17 cellular contexts compared by ENCODE assay signal in the genomic region with DNA sequence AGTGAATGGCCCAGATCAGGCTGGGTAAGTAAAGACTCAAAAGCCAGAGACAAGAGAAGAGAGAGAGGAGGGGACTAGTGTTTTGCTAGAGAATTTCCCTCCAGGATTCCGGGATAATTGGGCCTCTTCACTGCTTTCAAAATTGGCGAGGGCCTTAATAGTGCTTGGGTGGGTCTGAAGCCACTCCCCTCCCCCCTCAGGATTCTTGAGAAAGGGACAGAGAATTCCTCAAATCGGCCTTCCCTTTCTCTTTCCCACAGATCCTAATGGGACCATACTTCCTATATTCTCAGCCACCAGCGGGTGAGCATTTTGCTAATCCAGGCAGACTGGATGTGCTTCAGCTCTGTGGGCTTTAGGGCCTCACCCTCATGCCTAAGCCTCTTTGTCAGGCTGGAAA. TPM values are rescaled to one million over a fixed set of nuclear protein-coding genes. Genes with fewer than 3 reads are reported as not detected.
DNase-seq lines count a peak whose midpoint lies in the region; ATAC-seq and TF ChIP-seq lines count a peak whose summit lies in the region.
"Had no signal": no experiment of that assay in that cellular context is flagged by ENCODE, and none has a peak within 500 bp of the region (broad histone marks: within the 10 kb centered on the region; RNA-seq: fewer than 3 reads in every experiment).

No MANE protein-coding gene starts in this region.

- TF ChIP-seq CTCF in HFFc6 (IDR thresholded peaks at IDR 0.05) (no peak), foreskin keratinocyte (conservative IDR thresholded peaks at IDR 0.05) (no peak), lower lobe of right lung (IDR thresholded peaks at IDR 0.05) (no peak), Peyer's patch (IDR thresholded peaks at IDR 0.05) (no peak)

- peak overlapping the region; percentile 19 for H3K4me2 ChIP-seq in neuronal stem cell (ENCODE audit: insufficient read depth, low read length, poor library complexity, severe bottlenecking)

- no peak for ATAC-seq in foreskin keratinocyte
- ATAC-seq in lower lobe of right lung = no peak
- no peak for ATAC-seq in HG03521 (IDR thresholded peaks at IDR 0.05; ENCODE audit: unreplicated experiment)
- ATAC-seq in HG03432 (IDR thresholded peaks at IDR 0.05; ENCODE audit: unreplicated experiment) = no peak
- ATAC-seq: Panc1 had no signal

- H3K14ac ChIP-seq in neuronal stem cell (ENCODE audit: low read length) = no peak overlapping the region

- H4K8ac ChIP-seq in neuronal stem cell (ENCODE audit: low read depth, low read length) = no peak overlapping the region

- no peak overlapping the region for H4K91ac ChIP-seq in neuronal stem cell (ENCODE audit: low read depth, low read length, poor library complexity)

- TF ChIP-seq POLR2A in Peyer's patch (IDR thresholded peaks at IDR 0.05) = no peak

- H3K4me3 ChIP-seq in NT2/D1 (ENCODE audit: insufficient read length, low read depth) (no peak overlapping the region), neuronal stem cell (ENCODE audit: low read length in 2 of 2) (no peak overlapping the region), lower lobe of right lung (no peak overlapping the region), Peyer's patch (no peak overlapping the region)
- H3K4me3 ChIP-seq: GM23248 had no signal

- no peak overlapping the region for H3K4me3 Mint-ChIP-seq in HFFc6
- H3K4me3 Mint-ChIP-seq: CD8-positive, alpha-beta memory T cell had no signal

- DNase-seq in HFFc6 (no peak), NT2/D1 (ENCODE audit: low read depth, low spot score) (no peak), foreskin keratinocyte (no peak), neuronal stem cell (ENCODE audit: low spot score) (peak; percentile 73), lower lobe of right lung (no peak), Peyer's patch (no peak)
- DNase-seq: CD8-positive, alpha-beta memory T cell; GM23248; NCI-H1436 treated with DMSO at 0.1 percent for 48 hours; NCI-H2081; NCI-H526; NK-92 treated with Interleukin-12 subunit alpha and Interleukin-12 subunit beta, amount 100 ng/mL, for 24 hours; SIG-M5 had no signal

- H3K4me1 Mint-ChIP-seq in HFFc6 (ENCODE audit: low read depth) = no peaks in the 10 kb centered on the region
- H3K4me1 Mint-ChIP-seq: CD8-positive, alpha-beta memory T cell had no signal

- H3K4me1 ChIP-seq in NT2/D1 (ENCODE audit: insufficient read depth, insufficient read length) = peaks cover 16% of the 10 kb centered on the region
- H3K4me1 ChIP-seq in foreskin keratinocyte = peaks cover 13% of the 10 kb centered on the region
- H3K4me1 ChIP-seq in neuronal stem cell (ENCODE audit: control insufficient read depth in 2 of 2, insufficient read depth in 1 of 2, low read depth in 1 of 2, low read length in 2 of 2) = peaks cover 0 to 17% of the 10 kb centered on the region in 2 donors
- H3K4me1 ChIP-seq in lower lobe of right lung = peaks cover 3% of the 10 kb centered on the region
- H3K4me1 ChIP-seq in Peyer's patch = peaks cover 0 to 18% (median 0%) of the 10 kb centered on the region in 4 donors

- peaks cover 2% of the 10 kb centered on the region for H3K27me3 Mint-ChIP-seq in HFFc6 (ENCODE audit: insufficient read depth)
- H3K27me3 Mint-ChIP-seq: CD8-positive, alpha-beta memory T cell had no signal

- H3K79me1 ChIP-seq in neuronal stem cell (ENCODE audit: low read depth, low read length) = no peaks in the 10 kb centered on the region

- H3K9me3 Mint-ChIP-seq in HFFc6 = no peaks in the 10 kb centered on the region
- H3K9me3 Mint-ChIP-seq: CD8-positive, alpha-beta memory T cell had no signal

- H3K27me3 ChIP-seq in NT2/D1 (ENCODE audit: insufficient read depth, insufficient read length) (no peaks in the 10 kb centered on the region), foreskin keratinocyte (no peaks in the 10 kb centered on the region), neuronal stem cell (ENCODE audit: control insufficient read depth in 3 of 3, insufficient read depth in 3 of 3, low read depth in 1 of 3, low read length in 3 of 3) (no peaks in the 10 kb centered on the region), lower lobe of right lung (ENCODE audit: low read depth) (no peaks in the 10 kb centered on the region), Peyer's patch (no peaks in the 10 kb centered on the region)

- H3K9ac ChIP-seq in NT2/D1 (ENCODE audit: insufficient read length, low read depth) (peak overlapping the region; percentile 2), neuronal stem cell (ENCODE audit: low read depth, low read length, poor library complexity) (no peak overlapping the region)
- H3K9ac ChIP-seq: GM23248 had no signal

- H3K18ac ChIP-seq in neuronal stem cell (ENCODE audit: low read length) = no peak overlapping the region

- intact Hi-C loops in lower lobe of right lung (cut with DNase I) = no loop called here

- H2BK120ac ChIP-seq in neuronal stem cell (ENCODE audit: low read depth, low read length) = no peak overlapping the region

- H3K9me3 ChIP-seq in NT2/D1 (ENCODE audit: insufficient read depth, low read length) (no peaks in the 10 kb centered on the region), neuronal stem cell (replicated peaks in 1 of 2; ENCODE audit: control insufficient read depth in 2 of 2, insufficient read depth in 1 of 2, low read depth in 1 of 2, low read length in 2 of 2) (no peaks in the 10 kb centered on the region), lower lobe of right lung (no peaks in the 10 kb centered on the region), Peyer's patch (no peaks in the 10 kb centered on the region)

- H3K27ac Mint-ChIP-seq in HFFc6 = peak overlapping the region; percentile 33

- no peak overlapping the region for H2BK15ac ChIP-seq in neuronal stem cell (ENCODE audit: low read length)

- no peak overlapping the region for H2AK5ac ChIP-seq in neuronal stem cell (ENCODE audit: low read depth, low read length)

- H3K27ac ChIP-seq in foreskin keratinocyte = peak overlapping the region; percentile 14
- peak overlapping the region; percentile 95 for H3K27ac ChIP-seq in neuronal stem cell (replicated peaks; ENCODE audit: low read length)
- H3K27ac ChIP-seq in lower lobe of right lung = no peak overlapping the region
- H3K27ac ChIP-seq in Peyer's patch = no peak overlapping the region
- H3K27ac ChIP-seq: GM23248 had no signal

- H3K4ac ChIP-seq in neuronal stem cell (ENCODE audit: low read length) = no peak overlapping the region

- no peak overlapping the region for H2BK5ac ChIP-seq in neuronal stem cell (ENCODE audit: low read length)

- H3K36me3 ChIP-seq in NT2/D1 (ENCODE audit: insufficient read depth, insufficient read length, low read length) (peaks cover 38% of the 10 kb centered on the region), neuronal stem cell (replicated peaks in 1 of 2; ENCODE audit: control insufficient read depth in 2 of 2, insufficient read depth in 2 of 2, low read length in 2 of 2) (peaks cover 8 to 34% of the 10 kb centered on the region in 2 donors), lower lobe of right lung (peaks cover 30% of the 10 kb centered on the region), Peyer's patch (peaks cover 0 to 23% (median 0%) of the 10 kb centered on the region in 3 donors)

- no peak overlapping the region for H3K23ac ChIP-seq in neuronal stem cell (ENCODE audit: low read depth, low read length, poor library complexity)

- no CpG with 5 or more reads among the region's 4 CpGs for WGBS in neuronal stem cell (ENCODE audit: extremely low coverage in 2 of 2, insufficient read length in 2 of 2, insufficient replicate concordance in 1 of 2), 2 donors

- no peak overlapping the region for H2AFZ ChIP-seq in neuronal stem cell (ENCODE audit: low read length)
- H2AFZ ChIP-seq: GM23248 had no signal

- H2BK12ac ChIP-seq in neuronal stem cell (ENCODE audit: low read length) = no peak overlapping the region

- no peaks in the 10 kb centered on the region for H3K36me3 Mint-ChIP-seq in HFFc6 (ENCODE audit: low read depth)

RNA-seq across cellular contexts. Expression of gene SFN, which starts 11.9 kb away (rescaled TPM):
- under 1 TPM in 4 of 6 experiments, not detected in 2; 0.11 to 0.28 (median 0.20) TPM for total RNA-seq in HFFc6 (2021; fragmentation: NEBNext Ultra II Directional; extraction: Animal tissue kit (Norgen Biotek cat#: 25700))
- 2,642 and 2,753 TPM in 2 replicates for total RNA-seq in foreskin keratinocyte
- 4,130 and 4,582 TPM in 2 replicates for polyA plus RNA-seq in foreskin keratinocyte
- polyA plus RNA-seq in neuronal stem cell (2013, experiment 1 of 2) = 1.9 TPM
- polyA plus RNA-seq in neuronal stem cell (2013, experiment 2 of 2) = 2.1 TPM
- 47.5 TPM for total RNA-seq in lower lobe of right lung
- 10 to 100 TPM; 19.8 to 66.6 (median 44.6) TPM for total RNA-seq in Peyer's patch
- total RNA-seq: GM23248 had no signal
- polyA plus RNA-seq: CD8-positive, alpha-beta memory T cell; GM23248 had no signal

RNA-seq across cellular contexts. Expression of gene GPN2, which starts 15.2 kb away (rescaled TPM):
- 10 to 100 TPM; 28.4 to 39.3 (median 36.1) TPM for total RNA-seq in HFFc6 (2021; fragmentation: NEBNext Ultra II Directional; extraction: Animal tissue kit (Norgen Biotek cat#: 25700))
- total RNA-seq in foreskin keratinocyte (21.2 and 25.7 TPM in 2 replicates), lower lobe of right lung (25.9 TPM), Peyer's patch (10 to 100 TPM; 13.5 to 19.6 (median 17.3) TPM)
- polyA plus RNA-seq in foreskin keratinocyte = 37.1 and 39.7 TPM in 2 replicates
- 9.7 TPM for polyA plus RNA-seq in neuronal stem cell (2013, experiment 1 of 2)
- polyA plus RNA-seq in neuronal stem cell (2013, experiment 2 of 2) = 11.6 TPM

RNA-seq across cellular contexts. Expression of gene GPATCH3, which starts 25.4 kb away (rescaled TPM):
- total RNA-seq in HFFc6 (2021; fragmentation: NEBNext Ultra II Directional; extraction: Animal tissue kit (Norgen Biotek cat#: 25700)) = 10 to 100 TPM in 3 of 6 experiments, 1 to 10 TPM in 3; 8.6 to 12.0 (median 10.2) TPM
- total RNA-seq in foreskin keratinocyte (7.1 and 10.4 TPM in 2 replicates), lower lobe of right lung (16.1 TPM), Peyer's patch (10 to 100 TPM in 3 of 4 donors, 1 to 10 TPM in 1; 8.4 to 28.5 (median 14.2) TPM)
- polyA plus RNA-seq in foreskin keratinocyte = 9.0 TPM in 2 replicates
- 7.7 TPM for polyA plus RNA-seq in neuronal stem cell (2013, experiment 1 of 2)
- polyA plus RNA-seq in neuronal stem cell (2013, experiment 2 of 2) = 8.2 TPM

RNA-seq across cellular contexts. Expression of gene NR0B2, which starts 38.9 kb away (rescaled TPM):
- total RNA-seq in HFFc6 (2021; fragmentation: NEBNext Ultra II Directional; extraction: Animal tissue kit (Norgen Biotek cat#: 25700)) = not detected
- total RNA-seq in foreskin keratinocyte = not detected in 2 replicates
- polyA plus RNA-seq in foreskin keratinocyte = not detected in 2 replicates
- not detected for polyA plus RNA-seq in neuronal stem cell (2013, experiment 1 of 2)
- 0.03 TPM for polyA plus RNA-seq in neuronal stem cell (2013, experiment 2 of 2)
- 2.2 TPM for total RNA-seq in lower lobe of right lung
- total RNA-seq in Peyer's patch = 10 to 100 TPM in 3 of 4 donors, not detected in 1; 16.2 to 46.4 (median 30.7) TPM
- total RNA-seq: CD8-positive, alpha-beta memory T cell; GM23248 had no signal
- polyA plus RNA-seq: BJ; CD8-positive, alpha-beta memory T cell; GM23248 had no signal

RNA-seq across cellular contexts. Expression of gene NUDC, which starts 46.6 kb away (rescaled TPM):
- 10 to 100 TPM; 69.1 to 92.6 (median 87.6) TPM for total RNA-seq in HFFc6 (2021; fragmentation: NEBNext Ultra II Directional; extraction: Animal tissue kit (Norgen Biotek cat#: 25700))
- total RNA-seq in foreskin keratinocyte (80.5 and 110 TPM in 2 replicates), lower lobe of right lung (56.7 TPM), Peyer's patch (10 to 100 TPM; 27.8 to 53.6 (median 31.7) TPM)
- 156 and 176 TPM in 2 replicates for polyA plus RNA-seq in foreskin keratinocyte
- polyA plus RNA-seq in neuronal stem cell (2013, experiment 1 of 2) = 59.8 TPM
- polyA plus RNA-seq in neuronal stem cell (2013, experiment 2 of 2) = 57.4 TPM

Comparison
In these comparisons a context has a peak if more than half of its experiments do, and no peak if none do; other contexts are left out.
1. H3K27ac ChIP-seq: peak in foreskin keratinocyte (single experiment) and neuronal stem cell (single experiment); none in lower lobe of right lung (single experiment) and Peyer's patch (0 of 4).
2. RNA of gene SFN, which starts 11.9 kb away (total RNA-seq): 2,642 to 2,753 TPM in foreskin keratinocyte; 47.5 TPM in lower lobe of right lung (single experiment), 19.8 to 66.6 TPM in Peyer's patch and 0.11 to 0.28 TPM in HFFc6; every median in the first group is over 10 times any median in the second.